1 cellular context compared by ENCODE assay signal in the genomic region with DNA sequence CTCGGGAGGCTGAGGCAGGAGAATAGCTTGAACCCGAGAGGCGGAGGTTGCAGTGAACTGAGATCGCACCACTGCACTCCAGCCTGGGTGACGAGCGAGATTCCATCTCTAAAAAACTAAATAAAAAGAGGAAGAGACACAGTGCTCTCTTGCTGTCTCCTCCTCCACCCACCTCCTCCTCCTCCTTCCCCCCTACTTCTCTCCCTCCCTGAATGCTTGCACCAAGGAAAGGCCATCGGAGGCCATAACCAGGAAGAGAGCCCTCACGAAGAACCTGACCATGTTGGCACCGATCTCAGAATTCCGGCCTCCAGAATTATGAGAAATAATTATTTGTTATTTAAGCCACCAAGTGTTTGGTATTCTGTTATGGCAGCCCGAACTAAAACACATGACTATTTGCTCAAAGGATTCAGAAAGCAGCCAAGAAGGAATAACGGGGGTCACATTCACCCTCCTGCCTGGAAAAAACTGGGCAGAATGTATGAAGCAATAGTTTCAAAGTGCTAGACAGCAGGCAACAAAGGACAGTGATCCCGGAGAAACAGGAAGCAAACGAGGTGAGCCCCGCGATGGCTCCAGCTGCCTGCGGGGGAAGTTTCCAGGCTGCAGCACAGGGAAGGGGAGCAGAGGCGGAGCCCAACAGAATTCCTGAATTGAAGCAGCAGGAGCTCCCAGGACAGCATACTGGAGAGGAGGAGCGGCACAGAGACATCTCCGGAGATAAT.
A peak's percentile ranks its signal among the peaks of the same experiment; 100 is the strongest.
TF ChIP-seq lines count a peak whose summit lies in the region.

No MANE protein-coding gene starts in this region.

TF ChIP-seq in HepG2, 621 proteins besides CTCF, POLR2A, EP300 and RAD21 (continued from another document and continues in another):
- TF ChIP-seq, protein P1, sequence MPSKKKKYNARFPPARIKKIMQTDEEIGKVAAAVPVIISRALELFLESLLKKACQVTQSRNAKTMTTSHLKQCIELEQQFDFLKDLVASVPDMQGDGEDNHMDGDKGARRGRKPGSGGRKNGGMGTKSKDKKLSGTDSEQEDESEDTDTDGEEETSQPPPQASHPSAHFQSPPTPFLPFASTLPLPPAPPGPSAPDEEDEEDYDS (CRISPR knock-in tag; IDR thresholded peaks at IDR 0.05) = 0 out of 2 replicates have a peak, but pooled peaks have one; percentile 11
- TF ChIP-seq HOXA5 (CRISPR knock-in tag; IDR thresholded peaks at IDR 0.05) = no peak
- TF ChIP-seq, protein P2, sequence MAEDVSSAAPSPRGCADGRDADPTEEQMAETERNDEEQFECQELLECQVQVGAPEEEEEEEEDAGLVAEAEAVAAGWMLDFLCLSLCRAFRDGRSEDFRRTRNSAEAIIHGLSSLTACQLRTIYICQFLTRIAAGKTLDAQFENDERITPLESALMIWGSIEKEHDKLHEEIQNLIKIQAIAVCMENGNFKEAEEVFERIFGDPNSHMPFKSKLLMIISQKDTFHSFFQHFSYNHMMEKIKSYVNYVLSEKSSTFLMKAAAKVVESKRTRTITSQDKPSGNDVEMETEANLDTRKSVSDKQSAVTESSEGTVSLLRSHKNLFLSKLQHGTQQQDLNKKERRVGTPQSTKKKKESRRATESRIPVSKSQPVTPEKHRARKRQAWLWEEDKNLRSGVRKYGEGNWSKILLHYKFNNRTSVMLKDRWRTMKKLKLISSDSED (CRISPR knock-in tag; IDR thresholded peaks at IDR 0.05) = no peak
- no peak for TF ChIP-seq ZNF550 (CRISPR knock-in tag; IDR thresholded peaks at IDR 0.05; ENCODE audit: borderline replicate concordance)
- TF ChIP-seq ZFP36L1 (CRISPR knock-in tag; IDR thresholded peaks at IDR 0.05) = no peak
- no peak for TF ChIP-seq JUNB (CRISPR knock-in tag; IDR thresholded peaks at IDR 0.05; ENCODE audit: borderline replicate concordance)
- TF ChIP-seq GPN1 (CRISPR knock-in tag; IDR thresholded peaks at IDR 0.05; ENCODE audit: borderline replicate concordance) = no peak
- TF ChIP-seq ZNF124 (CRISPR knock-in tag; IDR thresholded peaks at IDR 0.05) = 0 out of 2 replicates have a peak, but pooled peaks have one; percentile 31
- no peak for TF ChIP-seq ATF7 (IDR thresholded peaks at IDR 0.05)
- TF ChIP-seq ATF7 (CRISPR knock-in tag; IDR thresholded peaks at IDR 0.05) = no peak
- TF ChIP-seq, protein P3, sequence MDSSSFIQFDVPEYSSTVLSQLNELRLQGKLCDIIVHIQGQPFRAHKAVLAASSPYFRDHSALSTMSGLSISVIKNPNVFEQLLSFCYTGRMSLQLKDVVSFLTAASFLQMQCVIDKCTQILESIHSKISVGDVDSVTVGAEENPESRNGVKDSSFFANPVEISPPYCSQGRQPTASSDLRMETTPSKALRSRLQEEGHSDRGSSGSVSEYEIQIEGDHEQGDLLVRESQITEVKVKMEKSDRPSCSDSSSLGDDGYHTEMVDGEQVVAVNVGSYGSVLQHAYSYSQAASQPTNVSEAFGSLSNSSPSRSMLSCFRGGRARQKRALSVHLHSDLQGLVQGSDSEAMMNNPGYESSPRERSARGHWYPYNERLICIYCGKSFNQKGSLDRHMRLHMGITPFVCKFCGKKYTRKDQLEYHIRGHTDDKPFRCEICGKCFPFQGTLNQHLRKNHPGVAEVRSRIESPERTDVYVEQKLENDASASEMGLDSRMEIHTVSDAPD (CRISPR knock-in tag; IDR thresholded peaks at IDR 0.05) = no peak
- TF ChIP-seq, protein P4, sequence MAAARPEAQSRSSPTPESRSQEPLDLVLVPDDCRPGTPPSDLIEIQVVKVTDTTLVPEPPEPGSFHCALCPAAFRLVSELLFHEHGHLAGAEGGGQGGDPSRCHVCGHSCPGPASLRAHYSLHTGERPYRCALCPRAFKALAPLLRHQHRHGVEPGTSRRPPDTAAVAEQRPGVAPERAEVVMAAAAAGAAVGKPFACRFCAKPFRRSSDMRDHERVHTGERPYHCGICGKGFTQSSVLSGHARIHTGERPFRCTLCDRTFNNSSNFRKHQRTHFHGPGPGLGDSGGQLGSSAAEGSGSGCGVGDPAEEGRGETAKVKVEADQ (CRISPR knock-in tag; IDR thresholded peaks at IDR 0.05; ENCODE audit: borderline replicate concordance) = no peak
- TF ChIP-seq NAIF1 (CRISPR knock-in tag; IDR thresholded peaks at IDR 0.05; ENCODE audit: borderline replicate concordance) = 0 out of 2 replicates have a peak, but pooled peaks have one; percentile 56
- no peak for TF ChIP-seq ZNF225 (CRISPR knock-in tag; IDR thresholded peaks at IDR 0.05)
- no peak for TF ChIP-seq CENPX (CRISPR knock-in tag; IDR thresholded peaks at IDR 0.05)
- TF ChIP-seq ZNF598 (CRISPR knock-in tag; IDR thresholded peaks at IDR 0.05; ENCODE audit: borderline replicate concordance) = no peak
- TF ChIP-seq ZNF747 (CRISPR knock-in tag; IDR thresholded peaks at IDR 0.05; ENCODE audit: borderline replicate concordance) = no peak
- TF ChIP-seq MEIS2 (CRISPR knock-in tag; IDR thresholded peaks at IDR 0.05) = no peak
- peak; percentile 52; the same call in 1 of the 2 replicates for TF ChIP-seq GFI1 (CRISPR knock-in tag; IDR thresholded peaks at IDR 0.05; ENCODE audit: borderline replicate concordance)
- TF ChIP-seq, protein P5, sequence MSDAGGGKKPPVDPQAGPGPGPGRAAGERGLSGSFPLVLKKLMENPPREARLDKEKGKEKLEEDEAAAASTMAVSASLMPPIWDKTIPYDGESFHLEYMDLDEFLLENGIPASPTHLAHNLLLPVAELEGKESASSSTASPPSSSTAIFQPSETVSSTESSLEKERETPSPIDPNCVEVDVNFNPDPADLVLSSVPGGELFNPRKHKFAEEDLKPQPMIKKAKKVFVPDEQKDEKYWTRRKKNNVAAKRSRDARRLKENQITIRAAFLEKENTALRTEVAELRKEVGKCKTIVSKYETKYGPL (CRISPR knock-in tag; IDR thresholded peaks at IDR 0.05) = no peak
- no peak for TF ChIP-seq FOXM1 (CRISPR knock-in tag; IDR thresholded peaks at IDR 0.05)
- no peak for TF ChIP-seq PCBP1 (IDR thresholded peaks at IDR 0.05; ENCODE audit: borderline replicate concordance, low read depth, low read length)
- no peak for TF ChIP-seq ZNF546 (CRISPR knock-in tag; conservative IDR thresholded peaks at IDR 0.05)
- TF ChIP-seq IKZF1 (IDR thresholded peaks at IDR 0.05) = no peak
- TF ChIP-seq, protein P6, sequence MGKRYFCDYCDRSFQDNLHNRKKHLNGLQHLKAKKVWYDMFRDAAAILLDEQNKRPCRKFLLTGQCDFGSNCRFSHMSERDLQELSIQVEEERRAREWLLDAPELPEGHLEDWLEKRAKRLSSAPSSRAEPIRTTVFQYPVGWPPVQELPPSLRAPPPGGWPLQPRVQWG (CRISPR knock-in tag; IDR thresholded peaks at IDR 0.05; ENCODE audit: borderline replicate concordance, low read depth) = no peak
- TF ChIP-seq, protein P7, sequence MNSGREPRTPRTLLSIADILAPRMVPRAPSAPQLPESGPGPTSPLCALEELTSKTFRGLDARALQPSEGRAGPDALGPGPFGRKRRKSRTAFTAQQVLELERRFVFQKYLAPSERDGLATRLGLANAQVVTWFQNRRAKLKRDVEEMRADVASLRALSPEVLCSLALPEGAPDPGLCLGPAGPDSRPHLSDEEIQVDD (CRISPR knock-in tag; IDR thresholded peaks at IDR 0.05; ENCODE audit: borderline replicate concordance) = no peak
- peak; percentile 49; the same call in 1 of the 2 replicates for TF ChIP-seq BCL6 (CRISPR knock-in tag; IDR thresholded peaks at IDR 0.05)
- TF ChIP-seq, protein P8, sequence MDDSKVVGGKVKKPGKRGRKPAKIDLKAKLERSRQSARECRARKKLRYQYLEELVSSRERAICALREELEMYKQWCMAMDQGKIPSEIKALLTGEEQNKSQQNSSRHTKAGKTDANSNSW (CRISPR knock-in tag; IDR thresholded peaks at IDR 0.05; ENCODE audit: borderline replicate concordance) = no peak
- TF ChIP-seq ZNF3 (CRISPR knock-in tag; IDR thresholded peaks at IDR 0.05) = no peak
- TF ChIP-seq NONO (IDR thresholded peaks at IDR 0.05) = no peak
- no peak for TF ChIP-seq NONO (CRISPR knock-in tag; conservative IDR thresholded peaks at IDR 0.05)
- TF ChIP-seq NR2C2 (CRISPR knock-in tag; IDR thresholded peaks at IDR 0.05; ENCODE audit: borderline replicate concordance) = 0 out of 2 replicates have a peak, but pooled peaks have one; percentile 40
- TF ChIP-seq, protein P9, sequence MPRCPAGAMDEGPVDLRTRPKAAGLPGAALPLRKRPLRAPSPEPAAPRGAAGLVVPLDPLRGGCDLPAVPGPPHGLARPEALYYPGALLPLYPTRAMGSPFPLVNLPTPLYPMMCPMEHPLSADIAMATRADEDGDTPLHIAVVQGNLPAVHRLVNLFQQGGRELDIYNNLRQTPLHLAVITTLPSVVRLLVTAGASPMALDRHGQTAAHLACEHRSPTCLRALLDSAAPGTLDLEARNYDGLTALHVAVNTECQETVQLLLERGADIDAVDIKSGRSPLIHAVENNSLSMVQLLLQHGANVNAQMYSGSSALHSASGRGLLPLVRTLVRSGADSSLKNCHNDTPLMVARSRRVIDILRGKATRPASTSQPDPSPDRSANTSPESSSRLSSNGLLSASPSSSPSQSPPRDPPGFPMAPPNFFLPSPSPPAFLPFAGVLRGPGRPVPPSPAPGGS (CRISPR knock-in tag; IDR thresholded peaks at IDR 0.05) = no peak
- peak; percentile 72; the same call in 1 of the 2 replicates for TF ChIP-seq ARID2 (CRISPR knock-in tag; IDR thresholded peaks at IDR 0.05; ENCODE audit: borderline replicate concordance)
- no peak for TF ChIP-seq ZNF333 (CRISPR knock-in tag; IDR thresholded peaks at IDR 0.05; ENCODE audit: borderline replicate concordance)
- TF ChIP-seq, protein P10, sequence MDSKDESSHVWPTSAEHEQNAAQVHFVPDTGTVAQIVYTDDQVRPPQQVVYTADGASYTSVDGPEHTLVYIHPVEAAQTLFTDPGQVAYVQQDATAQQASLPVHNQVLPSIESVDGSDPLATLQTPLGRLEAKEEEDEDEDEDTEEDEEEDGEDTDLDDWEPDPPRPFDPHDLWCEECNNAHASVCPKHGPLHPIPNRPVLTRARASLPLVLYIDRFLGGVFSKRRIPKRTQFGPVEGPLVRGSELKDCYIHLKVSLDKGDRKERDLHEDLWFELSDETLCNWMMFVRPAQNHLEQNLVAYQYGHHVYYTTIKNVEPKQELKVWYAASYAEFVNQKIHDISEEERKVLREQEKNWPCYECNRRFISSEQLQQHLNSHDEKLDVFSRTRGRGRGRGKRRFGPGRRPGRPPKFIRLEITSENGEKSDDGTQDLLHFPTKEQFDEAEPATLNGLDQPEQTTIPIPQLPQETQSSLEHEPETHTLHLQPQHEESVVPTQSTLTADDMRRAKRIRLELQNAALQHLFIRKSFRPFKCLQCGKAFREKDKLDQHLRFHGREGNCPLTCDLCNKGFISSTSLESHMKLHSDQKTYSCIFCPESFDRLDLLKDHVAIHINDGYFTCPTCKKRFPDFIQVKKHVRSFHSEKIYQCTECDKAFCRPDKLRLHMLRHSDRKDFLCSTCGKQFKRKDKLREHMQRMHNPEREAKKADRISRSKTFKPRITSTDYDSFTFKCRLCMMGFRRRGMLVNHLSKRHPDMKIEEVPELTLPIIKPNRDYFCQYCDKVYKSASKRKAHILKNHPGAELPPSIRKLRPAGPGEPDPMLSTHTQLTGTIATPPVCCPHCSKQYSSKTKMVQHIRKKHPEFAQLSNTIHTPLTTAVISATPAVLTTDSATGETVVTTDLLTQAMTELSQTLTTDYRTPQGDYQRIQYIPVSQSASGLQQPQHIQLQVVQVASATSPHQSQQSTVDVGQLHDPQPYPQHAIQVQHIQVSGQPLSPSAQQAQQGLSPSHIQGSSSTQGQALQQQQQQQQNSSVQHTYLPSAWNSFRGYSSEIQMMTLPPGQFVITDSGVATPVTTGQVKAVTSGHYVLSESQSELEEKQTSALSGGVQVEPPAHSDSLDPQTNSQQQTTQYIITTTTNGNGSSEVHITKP (CRISPR knock-in tag; IDR thresholded peaks at IDR 0.05; ENCODE audit: low read depth) = no peak
- no peak for TF ChIP-seq SOX13 (IDR thresholded peaks at IDR 0.05)
- TF ChIP-seq SOX13 (CRISPR knock-in tag; conservative IDR thresholded peaks at IDR 0.05 in 1 of 2, IDR thresholded peaks at IDR 0.05 in 1 of 2) = peak in 1 of 2 experiments; percentile 50; a peak in 2 of 4 replicates
- peak; percentile 29; the same call in 1 of the 2 replicates for TF ChIP-seq PHF8 (CRISPR knock-in tag; IDR thresholded peaks at IDR 0.05)
- TF ChIP-seq NFYB (CRISPR knock-in tag; IDR thresholded peaks at IDR 0.05) = no peak; the same call in 1 of the 2 replicates
- TF ChIP-seq HHEX (CRISPR knock-in tag; IDR thresholded peaks at IDR 0.05) = no peak
- TF ChIP-seq, protein P11, sequence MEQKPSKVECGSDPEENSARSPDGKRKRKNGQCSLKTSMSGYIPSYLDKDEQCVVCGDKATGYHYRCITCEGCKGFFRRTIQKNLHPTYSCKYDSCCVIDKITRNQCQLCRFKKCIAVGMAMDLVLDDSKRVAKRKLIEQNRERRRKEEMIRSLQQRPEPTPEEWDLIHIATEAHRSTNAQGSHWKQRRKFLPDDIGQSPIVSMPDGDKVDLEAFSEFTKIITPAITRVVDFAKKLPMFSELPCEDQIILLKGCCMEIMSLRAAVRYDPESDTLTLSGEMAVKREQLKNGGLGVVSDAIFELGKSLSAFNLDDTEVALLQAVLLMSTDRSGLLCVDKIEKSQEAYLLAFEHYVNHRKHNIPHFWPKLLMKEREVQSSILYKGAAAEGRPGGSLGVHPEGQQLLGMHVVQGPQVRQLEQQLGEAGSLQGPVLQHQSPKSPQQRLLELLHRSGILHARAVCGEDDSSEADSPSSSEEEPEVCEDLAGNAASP (CRISPR knock-in tag; IDR thresholded peaks at IDR 0.05; ENCODE audit: borderline replicate concordance) = no peak
- TF ChIP-seq ZNF816 (CRISPR knock-in tag; IDR thresholded peaks at IDR 0.05; ENCODE audit: borderline replicate concordance) = no peak
- TF ChIP-seq, protein P12, sequence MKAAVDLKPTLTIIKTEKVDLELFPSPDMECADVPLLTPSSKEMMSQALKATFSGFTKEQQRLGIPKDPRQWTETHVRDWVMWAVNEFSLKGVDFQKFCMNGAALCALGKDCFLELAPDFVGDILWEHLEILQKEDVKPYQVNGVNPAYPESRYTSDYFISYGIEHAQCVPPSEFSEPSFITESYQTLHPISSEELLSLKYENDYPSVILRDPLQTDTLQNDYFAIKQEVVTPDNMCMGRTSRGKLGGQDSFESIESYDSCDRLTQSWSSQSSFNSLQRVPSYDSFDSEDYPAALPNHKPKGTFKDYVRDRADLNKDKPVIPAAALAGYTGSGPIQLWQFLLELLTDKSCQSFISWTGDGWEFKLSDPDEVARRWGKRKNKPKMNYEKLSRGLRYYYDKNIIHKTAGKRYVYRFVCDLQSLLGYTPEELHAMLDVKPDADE (CRISPR knock-in tag; IDR thresholded peaks at IDR 0.05) = no peak
- TF ChIP-seq THYN1 (CRISPR knock-in tag; IDR thresholded peaks at IDR 0.05; ENCODE audit: borderline replicate concordance, low read depth) = no peak
- no peak for TF ChIP-seq KDM1A (CRISPR knock-in tag; IDR thresholded peaks at IDR 0.05)
- no peak for TF ChIP-seq ZNF557 (CRISPR knock-in tag; IDR thresholded peaks at IDR 0.05)
- no peak for TF ChIP-seq ZNF432 (CRISPR knock-in tag; IDR thresholded peaks at IDR 0.05; ENCODE audit: borderline replicate concordance)
